In genomic region chr5:177261510-177261909, GRCh38 we compare ENCODE assay signal across 32 cellular contexts.
"Had no signal": no experiment of that assay in that cellular context is flagged by ENCODE, and none has a peak within 500 bp of the region (broad histone marks: within the 10 kb centered on the region; RNA-seq: fewer than 3 reads in every experiment).

No MANE protein-coding gene starts in this region.

- H3K27me3 ChIP-seq: brain microvascular endothelial cell, MG63, SJCRH30 had no signal

- H3K4me1 Mint-ChIP-seq: WTC11 had no signal

- H3K9me3 ChIP-seq: MG63, SJCRH30 had no signal

- H3K36me3 ChIP-seq: SJCRH30 had no signal

- H3K27ac ChIP-seq: brain microvascular endothelial cell, SJCRH30, SK-N-MC had no signal

- H3K4me3 Mint-ChIP-seq: activated CD8-positive, alpha-beta T cell treated with anti-CD3 and anti-CD28 coated beads, Interleukin-2, amount 10 ng/mL, durations not matched to agents 7 days and 5 days; activated naive CD4-positive, alpha-beta T cell treated with anti-CD3 and anti-CD28 coated beads for 36 hours; activated naive CD8-positive, alpha-beta T cell treated with anti-CD3 and anti-CD28 coated beads for 36 hours; activated T-cell treated with anti-CD3 and anti-CD28 coated beads, Interleukin-2, amount 50 U/mL, for 4 hours; activated T-helper 1 cell treated with anti-CD3 and anti-CD28 coated beads, Interleukin-12 subunit alpha, Interleukin-12 subunit beta, Interleukin-2, Interleukin-4 antibody, amounts not matched to agents 30 ng/mL and 10 ng/mL and 1 ng/mL, durations not matched to agents 14 hours and 24 hours and 36 hours; WTC11 had no signal

- H3K4me1 ChIP-seq: SJCRH30 had no signal

- H3K9me3 Mint-ChIP-seq: activated naive CD4-positive, alpha-beta T cell treated with anti-CD3 and anti-CD28 coated beads for 36 hours; activated naive CD8-positive, alpha-beta T cell treated with anti-CD3 and anti-CD28 coated beads for 36 hours; activated T-cell treated with anti-CD3 and anti-CD28 coated beads, Interleukin-2, amount 50 U/mL, for 4 hours; activated T-helper 1 cell treated with anti-CD3 and anti-CD28 coated beads, Interleukin-12 subunit alpha, Interleukin-12 subunit beta, Interleukin-2, Interleukin-4 antibody, amounts not matched to agents 30 ng/mL and 10 ng/mL and 1 ng/mL, durations not matched to agents 14 hours and 24 hours and 36 hours; WTC11 had no signal

- FAIRE-seq: TTC549 had no signal

- DNase-seq: activated CD4-positive, alpha-beta T cell treated with anti-CD3 and anti-CD28 coated beads for 4 hours; activated CD4-positive, alpha-beta T cell treated with anti-CD3 and anti-CD28 coated beads, Interleukin-2, amount 50 U/mL, for 1 hour; activated CD8-positive, alpha-beta memory T cell treated with anti-CD3 and anti-CD28 coated beads, Interleukin-2, amount 50 U/mL, for 4 hours; activated CD8-positive, alpha-beta T cell treated with anti-CD3 and anti-CD28 coated beads, Interleukin-2, amount 10 ng/mL, durations not matched to agents 7 days and 5 days; activated gamma-delta T cell treated with Interleukin-2 at 50 U/mL for 16 hours; activated naive CD4-positive, alpha-beta T cell treated with anti-CD3 and anti-CD28 coated beads for 36 hours; activated naive CD8-positive, alpha-beta T cell treated with anti-CD3 and anti-CD28 coated beads for 36 hours; activated T-cell treated with anti-CD3 and anti-CD28 coated beads for 4 hours; activated T-cell treated with anti-CD3 and anti-CD28 coated beads, Interleukin-2, amount 50 U/mL, for 4 hours; amniotic stem cell; aorta; brain microvascular endothelial cell; central memory CD4-positive, alpha-beta T cell; Karpas-422; KBM-7; MG63; NCI-H1048; NCI-H1105 treated with DMSO at 0.1 percent for 48 hours; NCI-H1436; NCI-H1694 treated with DMSO at 0.1 percent for 48 hours; NCI-H2029; NCI-H345; NCI-H524 treated with DMSO at 0.1 percent for 48 hours; SHP77; SJCRH30; T1000 had no signal

- H3K4me3 ChIP-seq: MG63, SJCRH30, SK-N-MC had no signal

- ATAC-seq: activated CD4-positive, CD25-positive, alpha-beta regulatory T cell treated with anti-CD3 and anti-CD28 coated beads, Interleukin-2, amount 50 U/mL, for 24 hours; activated CD8-positive, alpha-beta T cell treated with anti-CD3 and anti-CD28 coated beads, Interleukin-2, amount 10 ng/mL, durations not matched to agents 7 days and 5 days; activated T-cell treated with anti-CD3 and anti-CD28 coated beads, Interleukin-2, amount 50 U/mL, for 4 hours; Panc1; WTC11 had no signal

- H3K27me3 Mint-ChIP-seq: activated naive CD8-positive, alpha-beta T cell treated with anti-CD3 and anti-CD28 coated beads for 36 hours had no signal

- H3K27ac Mint-ChIP-seq: activated CD8-positive, alpha-beta T cell treated with anti-CD3 and anti-CD28 coated beads, Interleukin-2, amount 10 ng/mL, durations not matched to agents 7 days and 5 days; activated naive CD4-positive, alpha-beta T cell treated with anti-CD3 and anti-CD28 coated beads for 36 hours; activated T-helper 1 cell treated with anti-CD3 and anti-CD28 coated beads, Interleukin-12 subunit alpha, Interleukin-12 subunit beta, Interleukin-2, Interleukin-4 antibody, amounts not matched to agents 30 ng/mL and 10 ng/mL and 1 ng/mL, durations not matched to agents 14 hours and 24 hours and 36 hours; WTC11 had no signal
